ENCODE assay signal across 1 cellular context in genomic region chr2:156334496-156335478, GRCh38.
A peak's percentile ranks its signal among the peaks of the same experiment; 100 is the strongest.
TF ChIP-seq lines count a peak whose summit lies in the region.

No MANE protein-coding gene starts in this region.

TF ChIP-seq in K562, 482 proteins besides CTCF, POLR2A, EP300 and RAD21 (continued from another document and continues in another):
- TF ChIP-seq AFF4 (CRISPR knock-in tag; IDR thresholded peaks at IDR 0.05) (peak; percentile 3; the same call in 1 of the 2 replicates), CUX1 (CRISPR knock-in tag; IDR thresholded peaks at IDR 0.05) (peak; percentile 83), NEUROD1 (IDR thresholded peaks at IDR 0.05; ENCODE audit: borderline replicate concordance, low read depth, low read length, partially characterized antibody) (peak; percentile 55), DIDO1 (tag; IDR thresholded peaks at IDR 0.05; ENCODE audit: low read depth) (no peak), TAF1 (IDR thresholded peaks at IDR 0.05; ENCODE audit: control insufficient read depth, extremely low read depth, insufficient read depth, low read length, severe bottlenecking) (peak; percentile 79), ZNF282 (CRISPR knock-in tag; IDR thresholded peaks at IDR 0.05) (no peak), MEIS2 (IDR thresholded peaks at IDR 0.05; ENCODE audit: partially characterized antibody) (no peak), SP1 (CRISPR knock-in tag; IDR thresholded peaks at IDR 0.05) (peak; percentile 57), CTBP1 (IDR thresholded peaks at IDR 0.05; ENCODE audit: borderline replicate concordance) (peak; percentile 41; the same call in 1 of the 2 replicates), KHSRP (IDR thresholded peaks at IDR 0.05) (no peak), ZNF77 (CRISPR knock-in tag; IDR thresholded peaks at IDR 0.05) (no peak), RBM22 (IDR thresholded peaks at IDR 0.05; ENCODE audit: low read depth, low read length, poor library complexity, severe bottlenecking) (no peak), NFYB (IDR thresholded peaks at IDR 0.05; ENCODE audit: extremely low read depth, insufficient read length) (no peak), YBX1 (IDR thresholded peaks at IDR 0.05) (no peak), DACH1 (IDR thresholded peaks at IDR 0.05; ENCODE audit: partially characterized antibody) (no peak), ESRRB (CRISPR knock-in tag; IDR thresholded peaks at IDR 0.05; ENCODE audit: borderline replicate concordance) (no peak), PCBP1 (IDR thresholded peaks at IDR 0.05; ENCODE audit: low read depth, low read length, poor library complexity, severe bottlenecking) (peak; percentile 60), SIN3A (IDR thresholded peaks at IDR 0.05; ENCODE audit: borderline replicate concordance in 2 of 2, control insufficient read depth in 1 of 2, low read depth in 2 of 2, low read length in 2 of 2) (peak in 1 of 2 experiments; percentile 39; a peak in 1 of 4 replicates), EGR1 (conservative IDR thresholded peaks at IDR 0.05) (peak; percentile 81), SMARCB1 (IDR thresholded peaks at IDR 0.05; ENCODE audit: insufficient read length, low read depth) (no peak), GTF2E2 (tag; IDR thresholded peaks at IDR 0.05) (peak; percentile 1; the same call in 1 of the 2 replicates), KAT7 (CRISPR knock-in tag; IDR thresholded peaks at IDR 0.05; ENCODE audit: borderline replicate concordance) (peak; percentile 48; the same call in 1 of the 2 replicates), IFI16 (CRISPR knock-in tag; IDR thresholded peaks at IDR 0.05) (no peak), ZNF766 (CRISPR knock-in tag; conservative IDR thresholded peaks at IDR 0.05) (no peak), ESRRA (IDR thresholded peaks at IDR 0.05; ENCODE audit: borderline replicate concordance, low read depth) (no peak)
- TF ChIP-seq, protein P1, sequence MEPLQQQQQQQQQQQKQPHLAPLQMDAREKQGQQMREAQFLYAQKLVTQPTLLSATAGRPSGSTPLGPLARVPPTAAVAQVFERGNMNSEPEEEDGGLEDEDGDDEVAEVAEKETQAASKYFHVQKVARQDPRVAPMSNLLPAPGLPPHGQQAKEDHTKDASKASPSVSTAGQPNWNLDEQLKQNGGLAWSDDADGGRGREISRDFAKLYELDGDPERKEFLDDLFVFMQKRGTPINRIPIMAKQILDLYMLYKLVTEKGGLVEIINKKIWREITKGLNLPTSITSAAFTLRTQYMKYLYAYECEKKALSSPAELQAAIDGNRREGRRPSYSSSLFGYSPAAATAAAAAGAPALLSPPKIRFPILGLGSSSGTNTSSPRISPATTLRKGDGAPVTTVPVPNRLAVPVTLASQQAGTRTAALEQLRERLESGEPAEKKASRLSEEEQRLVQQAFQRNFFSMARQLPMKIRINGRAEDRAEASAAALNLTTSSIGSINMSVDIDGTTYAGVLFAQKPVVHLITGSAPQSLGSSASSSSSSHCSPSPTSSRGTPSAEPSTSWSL (CRISPR knock-in tag; IDR thresholded peaks at IDR 0.05; ENCODE audit: borderline replicate concordance): no peak
- TF ChIP-seq, protein P2, sequence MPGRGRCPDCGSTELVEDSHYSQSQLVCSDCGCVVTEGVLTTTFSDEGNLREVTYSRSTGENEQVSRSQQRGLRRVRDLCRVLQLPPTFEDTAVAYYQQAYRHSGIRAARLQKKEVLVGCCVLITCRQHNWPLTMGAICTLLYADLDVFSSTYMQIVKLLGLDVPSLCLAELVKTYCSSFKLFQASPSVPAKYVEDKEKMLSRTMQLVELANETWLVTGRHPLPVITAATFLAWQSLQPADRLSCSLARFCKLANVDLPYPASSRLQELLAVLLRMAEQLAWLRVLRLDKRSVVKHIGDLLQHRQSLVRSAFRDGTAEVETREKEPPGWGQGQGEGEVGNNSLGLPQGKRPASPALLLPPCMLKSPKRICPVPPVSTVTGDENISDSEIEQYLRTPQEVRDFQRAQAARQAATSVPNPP (IDR thresholded peaks at IDR 0.05; ENCODE audit: borderline replicate concordance, insufficient read depth, insufficient read length): no peak
- TF ChIP-seq, protein P3, sequence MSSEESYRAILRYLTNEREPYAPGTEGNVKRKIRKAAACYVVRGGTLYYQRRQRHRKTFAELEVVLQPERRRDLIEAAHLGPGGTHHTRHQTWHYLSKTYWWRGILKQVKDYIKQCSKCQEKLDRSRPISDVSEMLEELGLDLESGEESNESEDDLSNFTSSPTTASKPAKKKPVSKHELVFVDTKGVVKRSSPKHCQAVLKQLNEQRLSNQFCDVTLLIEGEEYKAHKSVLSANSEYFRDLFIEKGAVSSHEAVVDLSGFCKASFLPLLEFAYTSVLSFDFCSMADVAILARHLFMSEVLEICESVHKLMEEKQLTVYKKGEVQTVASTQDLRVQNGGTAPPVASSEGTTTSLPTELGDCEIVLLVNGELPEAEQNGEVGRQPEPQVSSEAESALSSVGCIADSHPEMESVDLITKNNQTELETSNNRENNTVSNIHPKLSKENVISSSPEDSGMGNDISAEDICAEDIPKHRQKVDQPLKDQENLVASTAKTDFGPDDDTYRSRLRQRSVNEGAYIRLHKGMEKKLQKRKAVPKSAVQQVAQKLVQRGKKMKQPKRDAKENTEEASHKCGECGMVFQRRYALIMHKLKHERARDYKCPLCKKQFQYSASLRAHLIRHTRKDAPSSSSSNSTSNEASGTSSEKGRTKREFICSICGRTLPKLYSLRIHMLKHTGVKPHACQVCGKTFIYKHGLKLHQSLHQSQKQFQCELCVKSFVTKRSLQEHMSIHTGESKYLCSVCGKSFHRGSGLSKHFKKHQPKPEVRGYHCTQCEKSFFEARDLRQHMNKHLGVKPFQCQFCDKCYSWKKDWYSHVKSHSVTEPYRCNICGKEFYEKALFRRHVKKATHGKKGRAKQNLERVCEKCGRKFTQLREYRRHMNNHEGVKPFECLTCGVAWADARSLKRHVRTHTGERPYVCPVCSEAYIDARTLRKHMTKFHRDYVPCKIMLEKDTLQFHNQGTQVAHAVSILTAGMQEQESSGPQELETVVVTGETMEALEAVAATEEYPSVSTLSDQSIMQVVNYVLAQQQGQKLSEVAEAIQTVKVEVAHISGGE (CRISPR knock-in tag; IDR thresholded peaks at IDR 0.05): peak in 1 of 3 experiments; percentile 79; a peak in 2 of 6 replicates
- TF ChIP-seq, protein P4, sequence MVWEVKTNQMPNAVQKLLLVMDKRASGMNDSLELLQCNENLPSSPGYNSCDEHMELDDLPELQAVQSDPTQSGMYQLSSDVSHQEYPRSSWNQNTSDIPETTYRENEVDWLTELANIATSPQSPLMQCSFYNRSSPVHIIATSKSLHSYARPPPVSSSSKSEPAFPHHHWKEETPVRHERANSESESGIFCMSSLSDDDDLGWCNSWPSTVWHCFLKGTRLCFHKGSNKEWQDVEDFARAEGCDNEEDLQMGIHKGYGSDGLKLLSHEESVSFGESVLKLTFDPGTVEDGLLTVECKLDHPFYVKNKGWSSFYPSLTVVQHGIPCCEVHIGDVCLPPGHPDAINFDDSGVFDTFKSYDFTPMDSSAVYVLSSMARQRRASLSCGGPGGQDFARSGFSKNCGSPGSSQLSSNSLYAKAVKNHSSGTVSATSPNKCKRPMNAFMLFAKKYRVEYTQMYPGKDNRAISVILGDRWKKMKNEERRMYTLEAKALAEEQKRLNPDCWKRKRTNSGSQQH (CRISPR knock-in tag; IDR thresholded peaks at IDR 0.05): no peak
- TF ChIP-seq, protein P5, sequence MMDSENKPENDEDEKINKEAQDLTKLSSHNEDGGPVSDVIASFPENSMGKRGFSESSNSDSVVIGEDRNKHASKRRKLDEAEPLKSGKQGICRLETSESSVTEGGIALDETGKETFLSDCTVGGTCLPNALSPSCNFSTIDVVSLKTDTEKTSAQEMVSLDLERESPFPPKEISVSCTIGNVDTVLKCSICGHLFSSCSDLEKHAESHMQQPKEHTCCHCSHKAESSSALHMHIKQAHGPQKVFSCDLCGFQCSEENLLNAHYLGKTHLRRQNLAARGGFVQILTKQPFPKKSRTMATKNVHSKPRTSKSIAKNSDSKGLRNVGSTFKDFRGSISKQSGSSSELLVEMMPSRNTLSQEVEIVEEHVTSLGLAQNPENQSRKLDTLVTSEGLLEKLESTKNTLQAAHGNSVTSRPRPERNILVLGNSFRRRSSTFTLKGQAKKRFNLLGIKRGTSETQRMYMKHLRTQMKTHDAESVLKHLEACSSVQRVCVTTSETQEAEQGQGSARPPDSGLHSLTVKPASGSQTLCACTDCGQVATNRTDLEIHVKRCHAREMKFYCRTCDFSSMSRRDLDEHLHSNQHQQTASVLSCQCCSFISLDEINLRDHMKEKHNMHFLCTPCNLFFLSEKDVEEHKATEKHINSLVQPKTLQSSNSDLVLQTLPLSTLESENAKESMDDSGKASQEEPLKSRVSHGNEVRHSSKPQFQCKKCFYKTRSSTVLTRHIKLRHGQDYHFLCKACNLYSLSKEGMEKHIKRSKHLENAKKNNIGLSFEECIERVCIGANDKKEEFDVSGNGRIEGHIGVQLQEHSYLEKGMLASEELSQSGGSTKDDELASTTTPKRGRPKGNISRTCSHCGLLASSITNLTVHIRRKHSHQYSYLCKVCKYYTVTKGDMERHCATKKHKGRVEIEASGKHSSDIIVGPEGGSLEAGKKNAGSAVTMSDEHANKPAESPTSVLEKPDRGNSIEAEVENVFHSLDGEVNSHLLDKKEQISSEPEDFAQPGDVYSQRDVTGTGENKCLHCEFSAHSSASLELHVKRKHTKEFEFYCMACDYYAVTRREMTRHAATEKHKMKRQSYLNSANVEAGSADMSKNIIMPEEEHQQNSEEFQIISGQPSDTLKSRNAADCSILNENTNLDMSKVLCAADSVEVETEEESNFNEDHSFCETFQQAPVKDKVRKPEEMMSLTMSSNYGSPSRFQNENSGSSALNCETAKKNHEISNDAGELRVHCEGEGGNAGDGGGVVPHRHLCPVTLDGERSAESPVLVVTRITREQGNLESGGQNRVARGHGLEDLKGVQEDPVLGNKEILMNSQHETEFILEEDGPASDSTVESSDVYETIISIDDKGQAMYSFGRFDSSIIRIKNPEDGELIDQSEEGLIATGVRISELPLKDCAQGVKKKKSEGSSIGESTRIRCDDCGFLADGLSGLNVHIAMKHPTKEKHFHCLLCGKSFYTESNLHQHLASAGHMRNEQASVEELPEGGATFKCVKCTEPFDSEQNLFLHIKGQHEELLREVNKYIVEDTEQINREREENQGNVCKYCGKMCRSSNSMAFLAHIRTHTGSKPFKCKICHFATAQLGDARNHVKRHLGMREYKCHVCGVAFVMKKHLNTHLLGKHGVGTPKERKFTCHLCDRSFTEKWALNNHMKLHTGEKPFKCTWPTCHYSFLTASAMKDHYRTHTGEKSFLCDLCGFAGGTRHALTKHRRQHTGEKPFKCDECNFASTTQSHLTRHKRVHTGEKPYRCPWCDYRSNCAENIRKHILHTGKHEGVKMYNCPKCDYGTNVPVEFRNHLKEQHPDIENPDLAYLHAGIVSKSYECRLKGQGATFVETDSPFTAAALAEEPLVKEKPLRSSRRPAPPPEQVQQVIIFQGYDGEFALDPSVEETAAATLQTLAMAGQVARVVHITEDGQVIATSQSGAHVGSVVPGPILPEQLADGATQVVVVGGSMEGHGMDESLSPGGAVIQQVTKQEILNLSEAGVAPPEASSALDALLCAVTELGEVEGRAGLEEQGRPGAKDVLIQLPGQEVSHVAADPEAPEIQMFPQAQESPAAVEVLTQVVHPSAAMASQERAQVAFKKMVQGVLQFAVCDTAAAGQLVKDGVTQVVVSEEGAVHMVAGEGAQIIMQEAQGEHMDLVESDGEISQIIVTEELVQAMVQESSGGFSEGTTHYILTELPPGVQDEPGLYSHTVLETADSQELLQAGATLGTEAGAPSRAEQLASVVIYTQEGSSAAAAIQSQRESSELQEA (IDR thresholded peaks at IDR 0.05; ENCODE audit: low read depth): no peak
